11 cellular contexts compared by ENCODE assay signal in the genomic region with DNA sequence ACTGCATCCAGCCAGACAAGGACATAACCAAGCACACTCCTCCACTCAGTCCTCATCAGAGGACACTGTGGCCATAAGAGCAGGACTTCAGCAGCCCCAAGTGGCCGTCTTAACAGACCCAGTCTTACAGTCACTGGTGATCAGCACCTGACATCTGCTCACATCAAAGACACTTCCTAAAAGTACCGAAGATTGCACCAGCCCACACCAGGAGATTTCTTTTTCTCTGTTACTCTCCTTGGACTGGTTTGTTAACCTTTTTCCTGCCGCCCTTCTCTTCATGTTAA. TPM values are rescaled to one million over a fixed set of nuclear protein-coding genes. Genes with fewer than 3 reads are reported as not detected.
DNase-seq lines count a peak whose midpoint lies in the region; ATAC-seq and TF ChIP-seq lines count a peak whose summit lies in the region.
"Had no signal": no experiment of that assay in that cellular context is flagged by ENCODE, and none has a peak within 500 bp of the region (broad histone marks: within the 10 kb centered on the region; RNA-seq: fewer than 3 reads in every experiment).

No MANE protein-coding gene starts in this region.

- peaks cover 10% of the 10 kb centered on the region; the same call in 1 of the 2 replicates for H3K4me1 ChIP-seq in PC-3 (ENCODE audit: insufficient read depth, low read length)

- ATAC-seq in PC-3 = peak; percentile 51
- ATAC-seq in esophagus mucosa = peak; percentile 41
- no peak for ATAC-seq in stimulated activated naive CD8-positive, alpha-beta T cell treated with anti-CD3 and anti-CD28 coated beads, Interleukin-15, amount 100 ng/mL, for 72 hours

- no peaks in the 10 kb centered on the region for H4K20me1 ChIP-seq in PC-3 (ENCODE audit: low read length)

- CTCF ChIA-PET in activated naive CD4-positive, alpha-beta T cell treated with anti-CD3 and anti-CD28 coated beads, Interleukin-2, amount 10 ng/mL, durations not matched to agents 7 days and 5 days (lab: Charles Lee) = interaction anchor here (1.0 to 12.7 kb wide), 10 partner anchors 14 to 201 kb away, joined by 3 to 489 read pairs (median 10); partner anchors contain the start of genes MAL and MRPS5
- CTCF ChIA-PET in PC-3 (lab: Charles Lee) = no interaction called here

- H3K4me1 Mint-ChIP-seq in activated naive CD4-positive, alpha-beta T cell treated with anti-CD3 and anti-CD28 coated beads, Interleukin-2, amount 10 ng/mL, durations not matched to agents 7 days and 5 days = peaks cover 78% of the 10 kb centered on the region
- peaks cover 77% of the 10 kb centered on the region for H3K4me1 Mint-ChIP-seq in stimulated activated naive CD8-positive, alpha-beta T cell treated with anti-CD3 and anti-CD28 coated beads, Interleukin-15, amount 100 ng/mL, for 72 hours

- H3F3A ChIP-seq in PC-3 (ENCODE audit: low read length, unreplicated experiment) = no peaks in the 10 kb centered on the region

- peak overlapping the region; percentile 83 for H3K27ac Mint-ChIP-seq in activated naive CD4-positive, alpha-beta T cell treated with anti-CD3 and anti-CD28 coated beads, Interleukin-2, amount 10 ng/mL, durations not matched to agents 7 days and 5 days
- peak overlapping the region in 1 of 2 donors; percentile 91 for H3K27ac Mint-ChIP-seq in stimulated activated naive CD8-positive, alpha-beta T cell treated with anti-CD3 and anti-CD28 coated beads, Interleukin-15, amount 100 ng/mL, for 72 hours

- DNase-seq in activated naive CD4-positive, alpha-beta T cell treated with anti-CD3 and anti-CD28 coated beads, Interleukin-2, amount 10 ng/mL, durations not matched to agents 7 days and 5 days = no peak
- no peak for DNase-seq in activated naive CD4-positive, alpha-beta T cell (lab: John Stamatoyannopoulos, UW)
- DNase-seq in PC-3 (peak; percentile 40), NCI-H510A treated with DMSO at 0.1 percent for 48 hours (lab: John Stamatoyannopoulos, UW) (no peak), MG63 (no peak), foreskin fibroblast (no peak)
- no peak for DNase-seq in stimulated activated naive CD8-positive, alpha-beta T cell treated with anti-CD3 and anti-CD28 coated beads, Interleukin-15, amount 100 ng/mL, for 72 hours
- DNase-seq: T-helper 9 cell, trophoblast cell had no signal

- intact Hi-C loops in PC-3 (cut with micrococcal nuclease) = loop anchor here (2.0 kb wide), 1 partner anchor 37 kb away; no protein-coding TSS in a partner anchor

- no peaks in the 10 kb centered on the region for H3K27me3 ChIP-seq in PC-3 (ENCODE audit: low read length)
- H3K27me3 ChIP-seq in MG63 = peaks cover 18% of the 10 kb centered on the region; the same call in 1 of the 2 replicates

- peak overlapping the region; percentile 98 for H2AFZ ChIP-seq in PC-3 (ENCODE audit: low read length)

- no peak overlapping the region for H3K27ac ChIP-seq in PC-3 (ENCODE audit: low read length)

- peaks cover 25% of the 10 kb centered on the region for H3K36me3 Mint-ChIP-seq in activated naive CD4-positive, alpha-beta T cell treated with anti-CD3 and anti-CD28 coated beads, Interleukin-2, amount 10 ng/mL, durations not matched to agents 7 days and 5 days

- no peaks in the 10 kb centered on the region for H3K9me2 ChIP-seq in PC-3 (replicated peaks; ENCODE audit: low read length)

- H3K9me3 ChIP-seq in PC-3 (ENCODE audit: low read length) (no peaks in the 10 kb centered on the region), MG63 (no peaks in the 10 kb centered on the region)

- peak overlapping the region; percentile 95 for H3K4me3 Mint-ChIP-seq in activated naive CD4-positive, alpha-beta T cell treated with anti-CD3 and anti-CD28 coated beads, Interleukin-2, amount 10 ng/mL, durations not matched to agents 7 days and 5 days
- H3K4me3 Mint-ChIP-seq in stimulated activated naive CD8-positive, alpha-beta T cell treated with anti-CD3 and anti-CD28 coated beads, Interleukin-15, amount 100 ng/mL, for 72 hours = peak overlapping the region; percentile 84 to 93

- peak overlapping the region; percentile 84; the same call in 1 of the 2 replicates for H3K4me3 ChIP-seq in PC-3 (ENCODE audit: low read length)
- H3K4me3 ChIP-seq in MG63 = no peak overlapping the region
- no peak overlapping the region for H3K4me3 ChIP-seq in foreskin fibroblast (ENCODE audit: low read depth in 1 of 2, low read length in 2 of 2)

- POLR2A ChIA-PET in PC-3 (lab: Charles Lee; ENCODE audit: unreplicated experiment) = no interaction called here

- TF ChIP-seq CTCF in PC-3 (conservative IDR thresholded peaks at IDR 0.05; ENCODE audit: low read depth, low read length) = no peak
- TF ChIP-seq CTCF in foreskin fibroblast (IDR thresholded peaks at IDR 0.05; ENCODE audit: low read depth, low read length) = no peak

- H3K36me3 ChIP-seq in PC-3 (ENCODE audit: low read depth, low read length) (no peaks in the 10 kb centered on the region), MG63 (no peaks in the 10 kb centered on the region)

- H3K79me2 ChIP-seq in PC-3 (ENCODE audit: low read length) = no peaks in the 10 kb centered on the region

- no peaks in the 10 kb centered on the region for H3K9me3 Mint-ChIP-seq in activated naive CD4-positive, alpha-beta T cell treated with anti-CD3 and anti-CD28 coated beads, Interleukin-2, amount 10 ng/mL, durations not matched to agents 7 days and 5 days
- no peaks in the 10 kb centered on the region for H3K9me3 Mint-ChIP-seq in stimulated activated naive CD8-positive, alpha-beta T cell treated with anti-CD3 and anti-CD28 coated beads, Interleukin-15, amount 100 ng/mL, for 72 hours

- H3K9ac ChIP-seq in PC-3 (ENCODE audit: low read length) = no peak overlapping the region

- H3K4me2 ChIP-seq in PC-3 (ENCODE audit: low read length) = peak overlapping the region; percentile 99

- no TSS peak for BruUV-seq in PC-3 (replicated peaks; lab: Mats Ljungman, UMichigan)

- H3K27me3 Mint-ChIP-seq in activated naive CD4-positive, alpha-beta T cell treated with anti-CD3 and anti-CD28 coated beads, Interleukin-2, amount 10 ng/mL, durations not matched to agents 7 days and 5 days = peaks cover 5% of the 10 kb centered on the region
- H3K27me3 Mint-ChIP-seq in stimulated activated naive CD8-positive, alpha-beta T cell treated with anti-CD3 and anti-CD28 coated beads, Interleukin-15, amount 100 ng/mL, for 72 hours = no peaks in the 10 kb centered on the region

RNA-seq across cellular contexts. Expression of gene MRPS5, which starts 44.1 kb away (rescaled TPM):
- total RNA-seq in PC-3 (2014; rRNA removed) (107 and 136 TPM in 2 replicates), esophagus mucosa (39.5 TPM)
- 66.2 and 71.0 TPM in 2 replicates for total RNA-seq in MG63 (2014; rRNA removed; shearing (Covaris generic); ENCODE audit: low replicate concordance)

RNA-seq across cellular contexts. Expression of gene MAL, which starts 52.0 kb away (rescaled TPM):
- total RNA-seq in PC-3 (2014; rRNA removed) (0.63 and 1.6 TPM in 2 replicates), esophagus mucosa (382 TPM)
- total RNA-seq in MG63 (2014; rRNA removed; shearing (Covaris generic); ENCODE audit: low replicate concordance) = not detected in 2 replicates
- total RNA-seq: smooth muscle cell had no signal

Comparison
In these comparisons a context has a peak if more than half of its experiments do, and no peak if none do; other contexts are left out.
1. RNA of gene MAL, which starts 52.0 kb away (total RNA-seq): 382 TPM in esophagus mucosa (single experiment); 0.63 to 1.6 TPM in PC-3 and not detected in MG63; every median in the first group is over 100 times any median in the second.